Comparison of ENCODE assay signal across 38 cellular contexts in the genomic region with DNA sequence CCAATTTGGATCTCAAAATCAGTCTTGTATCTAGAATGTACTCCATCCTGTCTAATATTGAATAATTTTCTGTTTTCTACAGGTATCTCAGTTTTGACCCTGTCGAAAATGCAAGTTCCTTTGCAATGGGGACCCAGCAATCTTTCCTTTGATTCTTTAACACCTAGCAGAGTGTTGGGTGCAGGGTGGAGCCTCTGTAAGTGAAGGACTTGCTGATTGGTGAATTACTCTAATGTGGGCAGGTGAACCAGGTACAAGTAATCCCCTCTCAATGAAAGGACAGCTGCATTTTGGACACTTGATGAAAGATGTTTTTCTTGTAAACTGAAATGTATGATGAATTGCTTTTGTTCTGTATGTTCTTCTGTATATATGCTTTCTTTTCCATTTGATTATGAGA. TPM values are rescaled to one million over a fixed set of nuclear protein-coding genes. Genes with fewer than 3 reads are reported as not detected.
"Had no signal": no experiment of that assay in that cellular context is flagged by ENCODE, and none has a peak within 500 bp of the region (broad histone marks: within the 10 kb centered on the region; RNA-seq: fewer than 3 reads in every experiment).

No MANE protein-coding gene starts in this region.

- H3K4me3 Mint-ChIP-seq: activated CD4-positive, alpha-beta memory T cell treated with anti-CD3 and anti-CD28 coated beads, Interleukin-2, amount 10 ng/mL, durations not matched to agents 7 days and 5 days; activated CD4-positive, alpha-beta T cell treated with anti-CD3 and anti-CD28 coated beads for 36 hours; activated CD4-positive, alpha-beta T cell treated with anti-CD3 and anti-CD28 coated beads, Interleukin-2, amount 10 ng/mL, durations not matched to agents 7 days and 5 days; activated CD8-positive, alpha-beta memory T cell treated with anti-CD3 and anti-CD28 coated beads, Interleukin-2, amount 10 ng/mL, durations not matched to agents 7 days and 5 days; activated CD8-positive, alpha-beta T cell treated with anti-CD3 and anti-CD28 coated beads, Interleukin-2, amount 10 ng/mL, durations not matched to agents 7 days and 5 days; activated naive CD4-positive, alpha-beta T cell treated with anti-CD3 and anti-CD28 coated beads, Interleukin-2, amount 10 ng/mL, durations not matched to agents 7 days and 5 days; activated naive CD4-positive, alpha-beta T cell treated with anti-CD3 and anti-CD28 coated beads, Interleukin-2, amount 50 U/mL, for 24 hours; activated naive CD8-positive, alpha-beta T cell; activated T-cell treated with anti-CD3 and anti-CD28 coated beads, Interleukin-2, amount 50 U/mL, for 24 hours; brain; central memory CD8-positive, alpha-beta T cell; T-helper 1 cell treated with Interleukin-12 subunit alpha and Interleukin-12 subunit beta and Interleukin-4 antibody, amounts not matched to agents 30 μg/mL and 1 μg/mL, for 36 hours; T-helper 2 cell treated with Interferon-gamma antibody and Interleukin-4, amounts not matched to agents 5 μg/mL and 100 μg/mL, for 36 hours had no signal

- H3K4me3 ChIP-seq: ascending aorta, cardiac muscle cell had no signal

- H3K27me3 ChIP-seq: ascending aorta, cardiac muscle cell had no signal

- ATAC-seq: activated CD4-positive, alpha-beta T cell treated with anti-CD3 and anti-CD28 coated beads for 36 hours; activated CD4-positive, CD25-positive, alpha-beta regulatory T cell treated with anti-CD3 and anti-CD28 coated beads, Interleukin-2, amount 50 U/mL, for 24 hours; activated CD8-positive, alpha-beta memory T cell treated with anti-CD3 and anti-CD28 coated beads, Interleukin-2, amount 10 ng/mL, durations not matched to agents 7 days and 5 days; activated CD8-positive, alpha-beta T cell treated with anti-CD3 and anti-CD28 coated beads, Interleukin-2, amount 10 ng/mL, durations not matched to agents 7 days and 5 days had no signal

- H3K36me3 Mint-ChIP-seq: activated CD8-positive, alpha-beta memory T cell treated with anti-CD3 and anti-CD28 coated beads, Interleukin-2, amount 10 ng/mL, durations not matched to agents 7 days and 5 days; activated naive CD4-positive, alpha-beta T cell treated with anti-CD3 and anti-CD28 coated beads, Interleukin-2, amount 10 ng/mL, durations not matched to agents 7 days and 5 days; activated naive CD4-positive, alpha-beta T cell treated with anti-CD3 and anti-CD28 coated beads, Interleukin-2, amount 50 U/mL, for 24 hours; activated naive CD8-positive, alpha-beta T cell; brain had no signal

- H3K27ac Mint-ChIP-seq: activated CD4-positive, alpha-beta memory T cell treated with anti-CD3 and anti-CD28 coated beads, Interleukin-2, amount 10 ng/mL, durations not matched to agents 7 days and 5 days; activated CD4-positive, alpha-beta T cell treated with anti-CD3 and anti-CD28 coated beads for 36 hours; activated CD4-positive, alpha-beta T cell treated with anti-CD3 and anti-CD28 coated beads, Interleukin-2, amount 10 ng/mL, durations not matched to agents 7 days and 5 days; activated CD8-positive, alpha-beta memory T cell treated with anti-CD3 and anti-CD28 coated beads, Interleukin-2, amount 10 ng/mL, durations not matched to agents 7 days and 5 days; activated CD8-positive, alpha-beta T cell treated with anti-CD3 and anti-CD28 coated beads, Interleukin-2, amount 10 ng/mL, durations not matched to agents 7 days and 5 days; activated naive CD4-positive, alpha-beta T cell treated with anti-CD3 and anti-CD28 coated beads, Interleukin-2, amount 10 ng/mL, durations not matched to agents 7 days and 5 days; activated naive CD4-positive, alpha-beta T cell treated with anti-CD3 and anti-CD28 coated beads, Interleukin-2, amount 50 U/mL, for 24 hours; activated naive CD8-positive, alpha-beta T cell; activated T-cell treated with anti-CD3 and anti-CD28 coated beads, Interleukin-2, amount 50 U/mL, for 24 hours; activated T-helper 2 cell treated with anti-CD3 and anti-CD28 coated beads, Interferon-gamma antibody, Interleukin-2, Interleukin-4, amounts not matched to agents 10 μg/mL and 5 μg/mL and 100 μg/mL, durations not matched to agents 14 hours and 24 hours and 36 hours; brain; T-helper 1 cell treated with Interleukin-12 subunit alpha and Interleukin-12 subunit beta and Interleukin-4 antibody, amounts not matched to agents 30 μg/mL and 1 μg/mL, for 36 hours; T-helper 2 cell treated with Interferon-gamma antibody and Interleukin-4, amounts not matched to agents 5 μg/mL and 100 μg/mL, for 36 hours had no signal

- H3K4me1 Mint-ChIP-seq: activated CD4-positive, alpha-beta memory T cell treated with anti-CD3 and anti-CD28 coated beads, Interleukin-2, amount 10 ng/mL, durations not matched to agents 7 days and 5 days; activated CD4-positive, alpha-beta T cell treated with anti-CD3 and anti-CD28 coated beads for 36 hours; activated CD4-positive, alpha-beta T cell treated with anti-CD3 and anti-CD28 coated beads, Interleukin-2, amount 10 ng/mL, durations not matched to agents 7 days and 5 days; activated CD8-positive, alpha-beta memory T cell treated with anti-CD3 and anti-CD28 coated beads, Interleukin-2, amount 10 ng/mL, durations not matched to agents 7 days and 5 days; activated naive CD4-positive, alpha-beta T cell treated with anti-CD3 and anti-CD28 coated beads, Interleukin-2, amount 10 ng/mL, durations not matched to agents 7 days and 5 days; activated naive CD4-positive, alpha-beta T cell treated with anti-CD3 and anti-CD28 coated beads, Interleukin-2, amount 50 U/mL, for 24 hours; brain; central memory CD8-positive, alpha-beta T cell had no signal

- DNase-seq: activated CD4-positive, alpha-beta memory T cell treated with anti-CD3 and anti-CD28 coated beads, Interleukin-2, amount 10 ng/mL, durations not matched to agents 7 days and 5 days; activated CD4-positive, alpha-beta T cell treated with anti-CD3 and anti-CD28 coated beads for 1 hour; activated CD4-positive, alpha-beta T cell treated with anti-CD3 and anti-CD28 coated beads for 36 hours; activated CD4-positive, alpha-beta T cell treated with anti-CD3 and anti-CD28 coated beads for 48 hours; activated CD4-positive, alpha-beta T cell treated with anti-CD3 and anti-CD28 coated beads, Interleukin-2, amount 10 ng/mL, durations not matched to agents 7 days and 5 days; activated CD4-positive, alpha-beta T cell treated with anti-CD3 and anti-CD28 coated beads, Interleukin-2, amount 50 U/mL, for 48 hours; activated CD4-positive, CD25-positive, alpha-beta regulatory T cell; activated CD8-positive, alpha-beta memory T cell treated with anti-CD3 and anti-CD28 coated beads for 24 hours; activated CD8-positive, alpha-beta memory T cell treated with anti-CD3 and anti-CD28 coated beads, Interleukin-2, amount 10 ng/mL, durations not matched to agents 7 days and 5 days; activated CD8-positive, alpha-beta memory T cell treated with anti-CD3 and anti-CD28 coated beads, Interleukin-2, amount 50 U/mL, for 48 hours; activated CD8-positive, alpha-beta T cell treated with anti-CD3 and anti-CD28 coated beads, Interleukin-2, amount 10 ng/mL, durations not matched to agents 7 days and 5 days; activated effector memory CD4-positive, alpha-beta T cell treated with Interleukin-2 at 50 U/mL for 16 hours; activated gamma-delta T cell; activated naive CD4-positive, alpha-beta T cell treated with anti-CD3 and anti-CD28 coated beads, Interleukin-2, amount 10 ng/mL, durations not matched to agents 7 days and 5 days; activated naive CD4-positive, alpha-beta T cell treated with Interleukin-2 at 50 U/mL for 16 hours; activated T-cell treated with anti-CD3 and anti-CD28 coated beads, Interleukin-2, amount 50 U/mL, for 24 hours; activated T-cell treated with anti-CD3 and anti-CD28 coated beads, Interleukin-2, amount 50 U/mL, for 48 hours; amygdala; anterior cingulate cortex; caudate nucleus; cerebellar nuclear complex; T-helper 1 cell; T-helper 2 cell; T-helper 9 cell had no signal

- FAIRE-seq: bronchial epithelial cell, TTC549 had no signal

- H3K27me3 Mint-ChIP-seq: activated CD4-positive, alpha-beta memory T cell treated with anti-CD3 and anti-CD28 coated beads, Interleukin-2, amount 10 ng/mL, durations not matched to agents 7 days and 5 days; activated CD4-positive, alpha-beta T cell treated with anti-CD3 and anti-CD28 coated beads, Interleukin-2, amount 10 ng/mL, durations not matched to agents 7 days and 5 days; activated naive CD4-positive, alpha-beta T cell treated with anti-CD3 and anti-CD28 coated beads, Interleukin-2, amount 10 ng/mL, durations not matched to agents 7 days and 5 days; central memory CD8-positive, alpha-beta T cell had no signal

- H3K4me1 ChIP-seq: ascending aorta had no signal

- H3K27ac ChIP-seq: ascending aorta, cardiac muscle cell, VCaP had no signal

- H3K36me3 ChIP-seq: ascending aorta, cardiac muscle cell had no signal

- H3K9me3 ChIP-seq: ascending aorta had no signal

- H3K9me3 Mint-ChIP-seq: activated CD4-positive, alpha-beta memory T cell treated with anti-CD3 and anti-CD28 coated beads, Interleukin-2, amount 10 ng/mL, durations not matched to agents 7 days and 5 days; activated CD4-positive, alpha-beta T cell treated with anti-CD3 and anti-CD28 coated beads, Interleukin-2, amount 10 ng/mL, durations not matched to agents 7 days and 5 days; activated naive CD4-positive, alpha-beta T cell treated with anti-CD3 and anti-CD28 coated beads, Interleukin-2, amount 10 ng/mL, durations not matched to agents 7 days and 5 days; activated naive CD4-positive, alpha-beta T cell treated with anti-CD3 and anti-CD28 coated beads, Interleukin-2, amount 50 U/mL, for 24 hours; activated T-cell treated with anti-CD3 and anti-CD28 coated beads, Interleukin-2, amount 50 U/mL, for 24 hours; activated T-helper 2 cell treated with anti-CD3 and anti-CD28 coated beads, Interferon-gamma antibody, Interleukin-2, Interleukin-4, amounts not matched to agents 10 μg/mL and 5 μg/mL and 100 μg/mL, durations not matched to agents 14 hours and 24 hours and 36 hours; central memory CD8-positive, alpha-beta T cell; T-helper 1 cell treated with Interleukin-12 subunit alpha and Interleukin-12 subunit beta and Interleukin-4 antibody, amounts not matched to agents 30 μg/mL and 1 μg/mL, for 36 hours; T-helper 2 cell treated with Interferon-gamma antibody and Interleukin-4, amounts not matched to agents 5 μg/mL and 100 μg/mL, for 36 hours had no signal

RNA-seq across cellular contexts. Expression of a gene that starts 54.9 kb away (rescaled TPM):
- total RNA-seq: activated CD4-positive, alpha-beta memory T cell treated with anti-CD3 and anti-CD28 coated beads, Interleukin-2, amount 10 ng/mL, durations not matched to agents 7 days and 5 days; activated CD4-positive, alpha-beta T cell treated with anti-CD3 and anti-CD28 coated beads for 36 hours; activated CD4-positive, alpha-beta T cell treated with anti-CD3 and anti-CD28 coated beads, Interleukin-2, amount 10 ng/mL, durations not matched to agents 7 days and 5 days; activated CD8-positive, alpha-beta memory T cell treated with anti-CD3 and anti-CD28 coated beads, Interleukin-2, amount 10 ng/mL, durations not matched to agents 7 days and 5 days; activated CD8-positive, alpha-beta T cell treated with anti-CD3 and anti-CD28 coated beads, Interleukin-2, amount 10 ng/mL, durations not matched to agents 7 days and 5 days; activated T-helper 2 cell treated with anti-CD3 and anti-CD28 coated beads, Interferon-gamma antibody, Interleukin-2, Interleukin-4, amounts not matched to agents 10 μg/mL and 5 μg/mL and 100 μg/mL, durations not matched to agents 14 hours and 24 hours and 36 hours; chondrocyte had no signal
- polyA plus RNA-seq: cardiac muscle cell had no signal
